ENCODE assay signal across 21 cellular contexts in genomic region chr17:43698678-43699437, GRCh38. TPM values are rescaled to one million over a fixed set of nuclear protein-coding genes. Genes with fewer than 3 reads are reported as not detected.
"Had no signal": no experiment of that assay in that cellular context is flagged by ENCODE, and none has a peak within 500 bp of the region (broad histone marks: within the 10 kb centered on the region; RNA-seq: fewer than 3 reads in every experiment).

No MANE protein-coding gene starts in this region.

- ATAC-seq: activated CD4-positive, alpha-beta T cell treated with anti-CD3 and anti-CD28 coated beads for 36 hours; activated CD8-positive, alpha-beta memory T cell treated with anti-CD3 and anti-CD28 coated beads, Interleukin-2, amount 10 ng/mL, durations not matched to agents 7 days and 5 days; esophagus mucosa; natural killer cell treated with Interleukin-12 subunit alpha and Interleukin-12 subunit beta and Interleukin-15 and Interleukin-18, amount 100 ng/mL, for 72 hours; sciatic nerve; stimulated activated naive CD8-positive, alpha-beta T cell treated with anti-CD3 and anti-CD28 coated beads, Interleukin-15, Interleukin-2, amounts not matched to agents 100 U/mL and 50 U/mL, for 24 hours; T-helper 17 cell; upper lobe of right lung had no signal

- H3K9me3 ChIP-seq: suprapubic skin, upper lobe of right lung had no signal

- H3K4me3 ChIP-seq: suprapubic skin, upper lobe of right lung had no signal

- H3K27me3 ChIP-seq: suprapubic skin, upper lobe of right lung had no signal

- DNase-seq: activated CD4-positive, alpha-beta memory T cell treated with anti-CD3 and anti-CD28 coated beads for 36 hours; activated CD4-positive, alpha-beta T cell treated with anti-CD3 and anti-CD28 coated beads for 36 hours; activated CD8-positive, alpha-beta memory T cell treated with anti-CD3 and anti-CD28 coated beads, Interleukin-2, amount 10 ng/mL, durations not matched to agents 7 days and 5 days; activated naive CD4-positive, alpha-beta T cell treated with anti-CD3 and anti-CD28 coated beads, Interleukin-2, amount 50 U/mL, for 16 hours; activated T-cell treated with anti-CD3 and anti-CD28 coated beads, Interleukin-2, amount 50 U/mL, for 1 hour; glutamatergic neuron; nucleus accumbens; stimulated activated naive CD8-positive, alpha-beta T cell treated with anti-CD3 and anti-CD28 coated beads, Interleukin-15, Interleukin-2, amounts not matched to agents 100 U/mL and 50 U/mL, for 24 hours; T-helper 17 cell; upper lobe of right lung had no signal

- H3K36me3 ChIP-seq: suprapubic skin, upper lobe of right lung had no signal

- H3K27ac ChIP-seq: suprapubic skin, upper lobe of right lung had no signal

RNA-seq across cellular contexts. Expression of gene MEOX1, which starts 37.1 kb away (rescaled TPM):
- total RNA-seq: natural killer cell treated with Interleukin-12 subunit alpha and Interleukin-12 subunit beta and Interleukin-15 and Interleukin-18, amount 100 ng/mL, for 72 hours had no signal

RNA-seq across cellular contexts. Expression of gene SOST, which starts 59.7 kb away (rescaled TPM):
- total RNA-seq: activated CD4-positive, alpha-beta memory T cell treated with anti-CD3 and anti-CD28 coated beads for 36 hours; activated CD4-positive, alpha-beta T cell treated with anti-CD3 and anti-CD28 coated beads for 36 hours; activated CD8-positive, alpha-beta memory T cell treated with anti-CD3 and anti-CD28 coated beads, Interleukin-2, amount 10 ng/mL, durations not matched to agents 7 days and 5 days; chondrocyte; dermis microvascular lymphatic vessel endothelial cell; esophagus mucosa; fibroblast of villous mesenchyme; kidney epithelial cell; liver; mesenteric fat pad; natural killer cell treated with Interleukin-12 subunit alpha and Interleukin-12 subunit beta and Interleukin-15 and Interleukin-18, amount 100 ng/mL, for 72 hours; posterior vena cava; sciatic nerve; suprapubic skin; T-helper 17 cell; upper lobe of right lung had no signal
